Comparison of ENCODE assay signal across 9 cellular contexts in the genomic region with DNA sequence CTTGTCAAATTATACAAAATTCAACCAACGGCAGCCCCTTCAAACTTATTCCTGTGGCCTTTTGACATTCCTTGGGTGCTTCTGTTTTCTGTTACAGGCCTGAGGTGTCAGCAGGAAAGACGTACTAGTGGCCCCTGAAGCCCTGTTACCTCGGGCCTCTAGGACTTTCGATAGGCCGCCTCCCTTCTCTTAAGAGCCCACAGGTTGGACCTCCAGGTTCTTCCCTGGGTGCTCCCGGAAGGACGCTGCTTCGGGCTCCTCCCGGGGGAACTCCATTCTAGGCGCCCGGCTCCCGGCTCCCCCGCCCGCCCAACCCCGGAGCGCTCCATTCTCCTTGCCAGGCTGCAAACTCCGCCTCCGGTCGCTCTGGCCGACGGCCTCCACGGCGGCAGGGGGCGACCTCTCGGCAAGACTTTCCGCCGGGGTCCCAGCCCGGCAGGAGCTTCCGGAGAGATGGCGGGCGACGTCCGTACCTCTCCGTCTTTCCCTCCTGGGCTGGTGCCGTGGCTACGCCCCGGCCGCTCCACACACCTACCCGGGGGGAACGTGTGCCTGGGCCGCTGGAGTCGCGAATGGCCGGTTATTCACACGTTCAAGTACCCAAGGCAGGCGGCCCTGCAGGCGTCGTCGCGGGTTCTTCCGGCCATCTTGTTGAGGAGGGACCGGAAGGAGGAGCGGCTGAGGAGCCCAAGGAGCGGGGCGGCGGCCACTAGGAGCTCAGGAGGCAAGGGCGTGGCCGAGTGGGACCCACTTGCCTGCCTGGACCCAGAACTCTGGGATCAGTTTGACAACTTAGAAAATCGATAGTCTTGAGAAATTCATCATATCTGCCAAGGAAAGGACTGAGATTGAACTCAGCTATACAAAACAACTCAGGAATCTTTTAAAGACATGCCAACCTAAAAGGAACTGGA. TPM values are rescaled to one million over a fixed set of nuclear protein-coding genes. Genes with fewer than 3 reads are reported as not detected.
DNase-seq lines count a peak whose midpoint lies in the region; ATAC-seq, FAIRE-seq and TF ChIP-seq lines count a peak whose summit lies in the region.
"Had no signal": no experiment of that assay in that cellular context is flagged by ENCODE, and none has a peak within 500 bp of the region (broad histone marks: within the 10 kb centered on the region; RNA-seq: fewer than 3 reads in every experiment).

No MANE protein-coding gene starts in this region.

- H3K27ac ChIP-seq in keratinocyte (ENCODE audit: control insufficient read depth, insufficient read depth, low read length), result peak overlapping the region; percentile 78

- dilution Hi-C loops in keratinocyte (cut with MboI; ENCODE audit: extremely low pct_ligation_motif_present, low sequenced_read_pairs), result no loop called here

- no peaks in the 10 kb centered on the region for H3K9me1 ChIP-seq in keratinocyte (ENCODE audit: control insufficient read depth, extremely low read depth, insufficient read depth, low read length)

- peak; percentile 80 for TF ChIP-seq POLR2A in GM18505 (IDR thresholded peaks at IDR 0.05; ENCODE audit: borderline replicate concordance, extremely low read depth, insufficient read depth, insufficient read length)

- TF ChIP-seq CTCF in keratinocyte (optimal IDR thresholded peaks at IDR 0.05 in 1 of 3, IDR thresholded peaks at IDR 0.05 in 1 of 3, conservative IDR thresholded peaks at IDR 0.05 in 1 of 3; ENCODE audit: extremely low read depth in 1 of 3, insufficient read depth in 2 of 3, low read length in 3 of 3), result peak; percentile 22 to 70 (median 68)

- no peaks in the 10 kb centered on the region for H3K4me1 ChIP-seq in keratinocyte (ENCODE audit: control insufficient read depth, extremely low read depth, insufficient read depth, low read length)

- no peaks in the 10 kb centered on the region for H4K20me1 ChIP-seq in keratinocyte (ENCODE audit: control insufficient read depth, extremely low read depth, insufficient read depth, low read length)

- peak overlapping the region; percentile 54 to 76 (median 76) for H3K4me3 ChIP-seq in keratinocyte (ENCODE audit: control insufficient read depth in 2 of 3, extremely low read depth in 1 of 3, insufficient read depth in 2 of 3, low read depth in 1 of 3, low read length in 3 of 3)

- no peak for FAIRE-seq in keratinocyte (lab: Jason Lieb, UNC)

- peak overlapping the region; percentile 80 for H3K9ac ChIP-seq in keratinocyte (ENCODE audit: control insufficient read depth, extremely low read depth, insufficient read depth, low read length)

- H3K9me3 ChIP-seq in keratinocyte (ENCODE audit: control insufficient read depth, low read depth, low read length), result no peaks in the 10 kb centered on the region

- H3K36me3 ChIP-seq in keratinocyte (ENCODE audit: control insufficient read depth in 2 of 2, extremely low read depth in 1 of 2, insufficient read depth in 2 of 2, low read length in 2 of 2), result no peaks in the 10 kb centered on the region

- no peaks in the 10 kb centered on the region for H3K79me2 ChIP-seq in keratinocyte (ENCODE audit: control insufficient read depth, insufficient read depth, low read length)

- no peaks in the 10 kb centered on the region for H3K27me3 ChIP-seq in keratinocyte (ENCODE audit: control insufficient read depth, extremely low read depth, insufficient read depth, low read length)

- H2AFZ ChIP-seq in keratinocyte (ENCODE audit: control insufficient read depth, low read length), result peak overlapping the region; percentile 92

- H3K4me2 ChIP-seq in keratinocyte (ENCODE audit: control insufficient read depth, extremely low read depth, insufficient read depth, low read depth, low read length), result peak overlapping the region; percentile 72

- DNase-seq in A172 (ENCODE audit: low spot score), result peak; percentile 82
- peak; percentile 47 for DNase-seq in NCI-H2107 (lab: John Stamatoyannopoulos, UW)
- peak; percentile 69 to 80 (median 76) for DNase-seq in activated CD4-positive, CD25-positive, alpha-beta regulatory T cell (lab: John Stamatoyannopoulos, UW)
- DNase-seq in central memory CD4-positive, alpha-beta T cell, result peak; percentile 79
- peak; percentile 35 for DNase-seq in keratinocyte (ENCODE audit: low read depth, low spot score)
- peak; percentile 90 for DNase-seq in stimulated activated CD4-positive, alpha-beta T cell treated with anti-CD3 and anti-CD28 coated beads, Interleukin-15, amount 100 ng/mL, for 24 hours

- ATAC-seq in GM18505 (IDR thresholded peaks at IDR 0.05; ENCODE audit: unreplicated experiment) (peak; percentile 96), HG02973 (IDR thresholded peaks at IDR 0.05; ENCODE audit: unreplicated experiment) (peak; percentile 96)
- ATAC-seq: HCT116 had no signal

RNA-seq across cellular contexts. Expression of gene BOLA3, which starts 27.5 kb away (rescaled TPM):
- 135 and 238 TPM in 2 replicates for total RNA-seq in A172 (2014; rRNA removed; shearing (Covaris generic))
- polyA plus RNA-seq in keratinocyte, result 66.0 to 116 TPM (median 80.6 TPM) in 3 replicates
- 34.6 TPM for polyA plus RNA-seq in keratinocyte (2011; ENCODE audit: low read depth)
- polyA plus RNA-seq in keratinocyte (2011; cell fraction: cytosol; rRNA removed), result 64.0 and 106 TPM in 2 replicates
- 18.4 and 22.2 TPM in 2 replicates for polyA plus RNA-seq in keratinocyte (2011; cell fraction: nucleus; rRNA removed)
- 42.4 and 107 TPM in 2 replicates for polyA plus RNA-seq in keratinocyte (2012; ENCODE audit: low replicate concordance)
- polyA minus RNA-seq in keratinocyte, result 3.0 to 17.0 TPM (median 6.6 TPM) in 3 replicates
- polyA minus RNA-seq in keratinocyte (2011; cell fraction: cytosol; rRNA and poly(A)+ RNA removed), result 40.5 TPM
- polyA minus RNA-seq in keratinocyte (2011; cell fraction: nucleus; rRNA and poly(A)+ RNA removed), result 2.3 and 6.6 TPM in 2 replicates

RNA-seq across cellular contexts. Expression of gene MOB1A, which starts 58.5 kb away (rescaled TPM):
- 187 and 196 TPM in 2 replicates for total RNA-seq in A172 (2014; rRNA removed; shearing (Covaris generic))
- polyA plus RNA-seq in keratinocyte, result 53.6 to 92.4 TPM (median 59.2 TPM) in 3 replicates
- polyA plus RNA-seq in keratinocyte (2011; ENCODE audit: low read depth), result 118 TPM
- 38.5 and 95.8 TPM in 2 replicates for polyA plus RNA-seq in keratinocyte (2011; cell fraction: cytosol; rRNA removed)
- 36.0 and 41.8 TPM in 2 replicates for polyA plus RNA-seq in keratinocyte (2011; cell fraction: nucleus; rRNA removed)
- 47.0 and 53.2 TPM in 2 replicates for polyA plus RNA-seq in keratinocyte (2012; ENCODE audit: low replicate concordance)
- polyA minus RNA-seq in keratinocyte, result 22.5 to 141 TPM (median 61.8 TPM) in 3 replicates
- 49.3 TPM for polyA minus RNA-seq in keratinocyte (2011; cell fraction: cytosol; rRNA and poly(A)+ RNA removed)
- polyA minus RNA-seq in keratinocyte (2011; cell fraction: nucleus; rRNA and poly(A)+ RNA removed), result 18.6 and 32.9 TPM in 2 replicates

Comparison
In these comparisons a context has a peak if more than half of its experiments do, and no peak if none do; other contexts are left out.
1. Peak in every context shown above with its lines: DNase-seq, ATAC-seq, H3K4me3 ChIP-seq and H3K27ac ChIP-seq.
2. DNase-seq: peak in every context shown above with its lines; median percentile 90 in stimulated activated CD4-positive, alpha-beta T cell treated with anti-CD3 and anti-CD28 coated beads, Interleukin-15, amount 100 ng/mL, for 24 hours; 82 in A172; 79 in central memory CD4-positive, alpha-beta T cell; 76 in activated CD4-positive, CD25-positive, alpha-beta regulatory T cell; 47 in NCI-H2107; 35 in keratinocyte.